Comparison of ENCODE assay signal across 1 cellular context in genomic region chr16:88430524-88431446, GRCh38.
TF ChIP-seq lines count a peak whose summit lies in the region.

No MANE protein-coding gene starts in this region.

TF ChIP-seq in H1, 55 proteins besides CTCF, POLR2A, EP300 and RAD21 (continued from another document):
- TF ChIP-seq EGR1 (IDR thresholded peaks at IDR 0.05; ENCODE audit: borderline replicate concordance, low read depth, low read length) (no peak), RBBP5 (IDR thresholded peaks at IDR 0.05; ENCODE audit: borderline replicate concordance, low read depth, low read length) (no peak), EZH2 (IDR thresholded peaks at IDR 0.05; ENCODE audit: low read depth, low read length, severe bottlenecking) (peak; percentile 47), YY1 (IDR thresholded peaks at IDR 0.05; ENCODE audit: low read depth, low read length) (no peak), TBP (IDR thresholded peaks at IDR 0.05; ENCODE audit: low read depth, low read length) (no peak), JUN (IDR thresholded peaks at IDR 0.05; ENCODE audit: low read depth, low read length) (no peak), GABPA (IDR thresholded peaks at IDR 0.05; ENCODE audit: borderline replicate concordance, insufficient read depth, low read length) (0 out of 2 replicates have a peak, but pooled peaks have one; percentile 19), RXRA (IDR thresholded peaks at IDR 0.05; ENCODE audit: insufficient read depth, low read depth, low read length) (no peak), SIN3A (conservative IDR thresholded peaks at IDR 0.05 in 1 of 2, IDR thresholded peaks at IDR 0.05 in 1 of 2; ENCODE audit: low read depth in 1 of 2, low read length in 2 of 2) (no peak), POU5F1 (IDR thresholded peaks at IDR 0.05; ENCODE audit: low read depth, low read length) (no peak), SRF (IDR thresholded peaks at IDR 0.05; ENCODE audit: low read depth, low read length) (no peak), FOSL1 (IDR thresholded peaks at IDR 0.05; ENCODE audit: insufficient read depth, low read depth, low read length) (no peak), ASH2L (IDR thresholded peaks at IDR 0.05; ENCODE audit: low read length) (no peak), PHF8 (conservative IDR thresholded peaks at IDR 0.05; ENCODE audit: low read depth, low read length) (no peak), KDM5A (IDR thresholded peaks at IDR 0.05; ENCODE audit: low read length) (no peak), SUZ12 (IDR thresholded peaks at IDR 0.05; ENCODE audit: low read length) (peak; percentile 45), NRF1 (IDR thresholded peaks at IDR 0.05; ENCODE audit: low read depth, low read length) (no peak), MAFK (IDR thresholded peaks at IDR 0.05; ENCODE audit: low read depth, low read length) (no peak), POLR2AphosphoS5 (IDR thresholded peaks at IDR 0.05; ENCODE audit: low read depth, low read length) (no peak), TAF7 (optimal IDR thresholded peaks at IDR 0.05; ENCODE audit: borderline replicate concordance, low read depth, low read length) (no peak), ATF3 (IDR thresholded peaks at IDR 0.05; ENCODE audit: insufficient read depth, low read depth, low read length) (no peak), TCF12 (IDR thresholded peaks at IDR 0.05; ENCODE audit: low read depth, low read length) (no peak), CTBP2 (IDR thresholded peaks at IDR 0.05; ENCODE audit: borderline replicate concordance, insufficient read depth, insufficient read length, low read length) (no peak), SP2 (IDR thresholded peaks at IDR 0.05; ENCODE audit: low read length) (no peak), KDM4A (IDR thresholded peaks at IDR 0.05; ENCODE audit: low read depth, low read length, severe bottlenecking) (peak; percentile 54), JUND (IDR thresholded peaks at IDR 0.05; ENCODE audit: low read length) (no peak), USF2 (IDR thresholded peaks at IDR 0.05; ENCODE audit: low read length) (no peak), GTF2F1 (IDR thresholded peaks at IDR 0.05; ENCODE audit: borderline replicate concordance, low read depth, low read length) (no peak)
- TF ChIP-seq, protein P1, sequence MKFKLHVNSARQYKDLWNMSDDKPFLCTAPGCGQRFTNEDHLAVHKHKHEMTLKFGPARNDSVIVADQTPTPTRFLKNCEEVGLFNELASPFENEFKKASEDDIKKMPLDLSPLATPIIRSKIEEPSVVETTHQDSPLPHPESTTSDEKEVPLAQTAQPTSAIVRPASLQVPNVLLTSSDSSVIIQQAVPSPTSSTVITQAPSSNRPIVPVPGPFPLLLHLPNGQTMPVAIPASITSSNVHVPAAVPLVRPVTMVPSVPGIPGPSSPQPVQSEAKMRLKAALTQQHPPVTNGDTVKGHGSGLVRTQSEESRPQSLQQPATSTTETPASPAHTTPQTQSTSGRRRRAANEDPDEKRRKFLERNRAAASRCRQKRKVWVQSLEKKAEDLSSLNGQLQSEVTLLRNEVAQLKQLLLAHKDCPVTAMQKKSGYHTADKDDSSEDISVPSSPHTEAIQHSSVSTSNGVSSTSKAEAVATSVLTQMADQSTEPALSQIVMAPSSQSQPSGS (IDR thresholded peaks at IDR 0.05; ENCODE audit: low read length), result no peak
